In genomic region chr9:109707355-109707754, GRCh38 we compare ENCODE assay signal across 19 cellular contexts.
DNase-seq lines count a peak whose midpoint lies in the region; ATAC-seq and TF ChIP-seq lines count a peak whose summit lies in the region.
"Had no signal": no experiment of that assay in that cellular context is flagged by ENCODE, and none has a peak within 500 bp of the region (broad histone marks: within the 10 kb centered on the region; RNA-seq: fewer than 3 reads in every experiment).

No MANE protein-coding gene starts in this region.

- no peak for ATAC-seq in GM23338
- ATAC-seq in activated CD8-positive, alpha-beta T cell treated with anti-CD3 and anti-CD28 coated beads for 36 hours: no peak
- ATAC-seq: HepG2 had no signal

- H3K9me3 Mint-ChIP-seq in GM23338: no peaks in the 10 kb centered on the region
- H3K9me3 Mint-ChIP-seq in activated CD8-positive, alpha-beta T cell treated with anti-CD3 and anti-CD28 coated beads for 36 hours: no peaks in the 10 kb centered on the region

- POLR2A ChIA-PET in activated CD8-positive, alpha-beta T cell treated with anti-CD3 and anti-CD28 coated beads for 36 hours (lab: Charles Lee): no interaction called here

- CTCF ChIA-PET in activated CD8-positive, alpha-beta T cell treated with anti-CD3 and anti-CD28 coated beads for 36 hours (lab: Charles Lee): no interaction called here

- TF ChIP-seq CTCF in GM23338 (conservative IDR thresholded peaks at IDR 0.05; ENCODE audit: low read depth in 2 of 2): no peak
- no peak for TF ChIP-seq CTCF in left ventricle myocardium inferior (IDR thresholded peaks at IDR 0.05; ENCODE audit: borderline replicate concordance)
- TF ChIP-seq CTCF in activated CD8-positive, alpha-beta T cell treated with anti-CD3 and anti-CD28 coated beads for 36 hours (IDR thresholded peaks at IDR 0.05): no peak

- no peaks in the 10 kb centered on the region for H3K9me3 ChIP-seq in left ventricle myocardium inferior (replicated peaks)
- H3K9me3 ChIP-seq in skeletal muscle tissue (ENCODE audit: control insufficient read depth in 3 of 3, low read length in 3 of 3): no peaks in the 10 kb centered on the region
- H3K9me3 ChIP-seq: Peyer's patch had no signal

- no peak overlapping the region for H3K4me2 ChIP-seq in GM23338

- peaks cover 2% of the 10 kb centered on the region for H3K27me3 Mint-ChIP-seq in GM23338 (ENCODE audit: insufficient read depth, low read depth, poor library complexity)
- no peaks in the 10 kb centered on the region for H3K27me3 Mint-ChIP-seq in activated CD8-positive, alpha-beta T cell treated with anti-CD3 and anti-CD28 coated beads for 36 hours

- H3K9me2 ChIP-seq in GM23338 (ENCODE audit: insufficient read depth): no peaks in the 10 kb centered on the region

- H3K4me1 Mint-ChIP-seq in GM23338: peaks cover 4% of the 10 kb centered on the region; the same call in 1 of the 3 replicates
- H3K4me1 Mint-ChIP-seq in activated CD8-positive, alpha-beta T cell treated with anti-CD3 and anti-CD28 coated beads for 36 hours (ENCODE audit: low read depth): no peaks in the 10 kb centered on the region

- H3K27ac ChIP-seq in GM23338 (ENCODE audit: low read depth) (no peak overlapping the region), left ventricle myocardium inferior (replicated peaks) (peak overlapping the region; percentile 64), skeletal muscle tissue (ENCODE audit: low read depth, low read length) (peak overlapping the region; percentile 38)
- H3K27ac ChIP-seq: C4-2B, GM23248, Peyer's patch had no signal

- intact Hi-C loops in left ventricle myocardium inferior (cut with micrococcal nuclease): no loop called here
- intact Hi-C loops in activated CD8-positive, alpha-beta T cell treated with anti-CD3 and anti-CD28 coated beads for 36 hours (cut with micrococcal nuclease): no loop called here

- no peak overlapping the region for H3K9ac ChIP-seq in skeletal muscle tissue (ENCODE audit: low read depth in 1 of 3, low read length in 3 of 3)
- H3K9ac ChIP-seq: GM23248 had no signal

- no peaks in the 10 kb centered on the region for H3K36me3 Mint-ChIP-seq in GM23338 (ENCODE audit: low read depth)
- no peaks in the 10 kb centered on the region for H3K36me3 Mint-ChIP-seq in activated CD8-positive, alpha-beta T cell treated with anti-CD3 and anti-CD28 coated beads for 36 hours (ENCODE audit: low read depth)

- H3K79me2 ChIP-seq in GM23338 (replicated peaks; ENCODE audit: insufficient read depth): no peaks in the 10 kb centered on the region

- H3K36me3 ChIP-seq in GM23338 (ENCODE audit: insufficient read depth) (no peaks in the 10 kb centered on the region), left ventricle myocardium inferior (no peaks in the 10 kb centered on the region), skeletal muscle tissue (ENCODE audit: control insufficient read depth in 3 of 3, insufficient read depth in 3 of 3, low read length in 3 of 3) (no peaks in the 10 kb centered on the region)
- H3K36me3 ChIP-seq: Peyer's patch had no signal

- 0 out of 2 replicates have a peak overlapping the region, but pooled peaks have one; percentile 38 for H2AFZ ChIP-seq in GM23338
- H2AFZ ChIP-seq: GM23248 had no signal

- no peak overlapping the region for H3K27ac Mint-ChIP-seq in GM23338
- no peak overlapping the region for H3K27ac Mint-ChIP-seq in activated CD8-positive, alpha-beta T cell treated with anti-CD3 and anti-CD28 coated beads for 36 hours

- no peak overlapping the region for H3K4me3 Mint-ChIP-seq in GM23338
- H3K4me3 Mint-ChIP-seq in activated CD8-positive, alpha-beta T cell treated with anti-CD3 and anti-CD28 coated beads for 36 hours: no peak overlapping the region

- H3K4me1 ChIP-seq in GM23338 (ENCODE audit: insufficient read depth) (no peaks in the 10 kb centered on the region), left ventricle myocardium inferior (peaks cover 44% of the 10 kb centered on the region), skeletal muscle tissue (ENCODE audit: control insufficient read depth in 3 of 3, insufficient read depth in 3 of 3, low read length in 3 of 3) (peaks cover 11 to 29% (median 21%) of the 10 kb centered on the region in 3 donors)
- H3K4me1 ChIP-seq: Peyer's patch had no signal

- DNase-seq in GM23338 (ENCODE audit: low spot score): no peak
- peak; percentile 36 for DNase-seq in cerebellar cortex (ENCODE audit: low spot score)
- peak; percentile 24 for DNase-seq in left ventricle myocardium inferior
- no peak for DNase-seq in ureter (ENCODE audit: low spot score)
- DNase-seq in activated CD8-positive, alpha-beta T cell treated with anti-CD3 and anti-CD28 coated beads for 36 hours: no peak
- no peak for DNase-seq in NCI-H524 treated with DMSO at 0.1 percent for 48 hours (lab: John Stamatoyannopoulos, UW)
- DNase-seq: DMS 273 treated with DMSO at 0.1 percent for 48 hours, GF-D8, GM23248, KG1, NCI-H1436 treated with DMSO at 0.1 percent for 48 hours, NCI-H2029 treated with DMSO at 0.1 percent for 48 hours, NCI-H510A, NCI-H82, Peyer's patch, SHP77 had no signal

- no peaks in the 10 kb centered on the region for H3K27me3 ChIP-seq in GM23338 (ENCODE audit: insufficient read depth)
- no peaks in the 10 kb centered on the region for H3K27me3 ChIP-seq in left ventricle myocardium inferior (ENCODE audit: low read depth)
- H3K27me3 ChIP-seq in skeletal muscle tissue (ENCODE audit: control insufficient read depth in 3 of 3, insufficient read depth in 3 of 3, low read length in 3 of 3): no peaks in the 10 kb centered on the region
- H3K27me3 ChIP-seq: Peyer's patch had no signal

- H3F3A ChIP-seq in GM23338 (replicated peaks; ENCODE audit: low read depth): no peaks in the 10 kb centered on the region

- no peak overlapping the region for H3K4me3 ChIP-seq in GM23338
- H3K4me3 ChIP-seq in left ventricle myocardium inferior: no peak overlapping the region
- H3K4me3 ChIP-seq in skeletal muscle tissue (ENCODE audit: low read length in 3 of 3): no peak overlapping the region
- H3K4me3 ChIP-seq: GM23248, Peyer's patch had no signal

- no peaks in the 10 kb centered on the region for H4K20me1 ChIP-seq in GM23338 (replicated peaks; ENCODE audit: insufficient read depth)

TF ChIP-seq in GM23338, 12 proteins besides CTCF, POLR2A, EP300 and RAD21:
- TF ChIP-seq CREB1 (CRISPR knock-in tag; IDR thresholded peaks at IDR 0.05; ENCODE audit: low read depth) (no peak), NANOG (IDR thresholded peaks at IDR 0.05; ENCODE audit: borderline replicate concordance) (no peak), JUNB (IDR thresholded peaks at IDR 0.05; ENCODE audit: unreplicated experiment) (no peak), ETS1 (IDR thresholded peaks at IDR 0.05) (no peak)

Comparison
In these comparisons a context has a peak if more than half of its experiments do, and no peak if none do; other contexts are left out.
1. DNase-seq: peak in cerebellar cortex (single experiment) and left ventricle myocardium inferior (single experiment); none in GM23338 (single experiment), ureter (single experiment), activated CD8-positive, alpha-beta T cell treated with anti-CD3 and anti-CD28 coated beads for 36 hours (single experiment) and NCI-H524 treated with DMSO at 0.1 percent for 48 hours (single experiment).